Comparison of ENCODE assay signal across 1 cellular context in the genomic region with DNA sequence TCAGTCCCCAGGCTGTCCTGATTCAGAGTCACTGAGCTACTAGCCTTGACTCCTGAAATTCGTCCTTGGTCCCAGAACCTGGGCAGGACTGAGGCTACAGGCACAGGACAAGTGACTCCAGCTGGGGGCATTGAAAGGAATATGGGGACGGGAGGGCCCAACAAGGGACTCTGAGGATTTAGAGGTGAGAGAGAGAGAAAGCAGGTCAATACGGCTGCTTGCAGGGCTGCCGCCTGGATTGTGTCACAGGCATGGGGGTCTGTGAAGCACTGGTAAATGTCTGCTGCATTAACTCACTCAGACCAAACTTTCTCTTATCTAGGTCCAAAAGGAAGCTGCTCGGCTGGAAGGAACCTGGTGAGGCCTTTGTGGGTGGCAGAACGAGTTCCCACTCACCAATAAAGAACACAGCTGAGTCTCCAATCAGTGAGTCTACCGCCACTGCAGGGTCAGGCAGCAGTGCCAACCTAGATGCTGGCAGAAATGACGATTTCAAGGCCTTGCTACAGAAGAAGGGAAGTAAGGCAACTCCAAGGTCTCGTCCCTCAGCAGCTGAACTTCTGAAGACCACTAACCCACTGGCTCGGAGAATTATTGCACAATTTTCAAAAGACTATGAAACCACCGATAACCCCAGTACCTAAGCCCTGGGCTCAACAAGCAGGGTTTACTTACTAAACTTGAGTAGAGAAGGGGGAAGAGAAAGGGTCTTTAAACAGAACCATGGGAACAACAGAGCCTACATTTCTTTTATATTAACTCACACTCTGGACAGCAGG.
TF ChIP-seq lines count a peak whose summit lies in the region.

No MANE protein-coding gene starts in this region.

TF ChIP-seq in HepG2, 621 proteins besides CTCF, POLR2A, EP300 and RAD21:
- TF ChIP-seq ZSCAN29 (CRISPR knock-in tag; conservative IDR thresholded peaks at IDR 0.05) (no peak), CENPT (CRISPR knock-in tag; IDR thresholded peaks at IDR 0.05; ENCODE audit: low read depth) (no peak), ZNF550 (CRISPR knock-in tag; IDR thresholded peaks at IDR 0.05; ENCODE audit: borderline replicate concordance) (no peak), CBX5 (CRISPR knock-in tag; IDR thresholded peaks at IDR 0.05; ENCODE audit: borderline replicate concordance) (no peak)
- TF ChIP-seq, protein P1, sequence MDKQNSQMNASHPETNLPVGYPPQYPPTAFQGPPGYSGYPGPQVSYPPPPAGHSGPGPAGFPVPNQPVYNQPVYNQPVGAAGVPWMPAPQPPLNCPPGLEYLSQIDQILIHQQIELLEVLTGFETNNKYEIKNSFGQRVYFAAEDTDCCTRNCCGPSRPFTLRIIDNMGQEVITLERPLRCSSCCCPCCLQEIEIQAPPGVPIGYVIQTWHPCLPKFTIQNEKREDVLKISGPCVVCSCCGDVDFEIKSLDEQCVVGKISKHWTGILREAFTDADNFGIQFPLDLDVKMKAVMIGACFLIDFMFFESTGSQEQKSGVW (CRISPR knock-in tag; IDR thresholded peaks at IDR 0.05; ENCODE audit: borderline replicate concordance): no peak
- TF ChIP-seq, protein P2, sequence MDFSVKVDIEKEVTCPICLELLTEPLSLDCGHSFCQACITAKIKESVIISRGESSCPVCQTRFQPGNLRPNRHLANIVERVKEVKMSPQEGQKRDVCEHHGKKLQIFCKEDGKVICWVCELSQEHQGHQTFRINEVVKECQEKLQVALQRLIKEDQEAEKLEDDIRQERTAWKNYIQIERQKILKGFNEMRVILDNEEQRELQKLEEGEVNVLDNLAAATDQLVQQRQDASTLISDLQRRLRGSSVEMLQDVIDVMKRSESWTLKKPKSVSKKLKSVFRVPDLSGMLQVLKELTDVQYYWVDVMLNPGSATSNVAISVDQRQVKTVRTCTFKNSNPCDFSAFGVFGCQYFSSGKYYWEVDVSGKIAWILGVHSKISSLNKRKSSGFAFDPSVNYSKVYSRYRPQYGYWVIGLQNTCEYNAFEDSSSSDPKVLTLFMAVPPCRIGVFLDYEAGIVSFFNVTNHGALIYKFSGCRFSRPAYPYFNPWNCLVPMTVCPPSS (IDR thresholded peaks at IDR 0.05): no peak
